Comparison of ENCODE assay signal across 1 cellular context in the genomic region with DNA sequence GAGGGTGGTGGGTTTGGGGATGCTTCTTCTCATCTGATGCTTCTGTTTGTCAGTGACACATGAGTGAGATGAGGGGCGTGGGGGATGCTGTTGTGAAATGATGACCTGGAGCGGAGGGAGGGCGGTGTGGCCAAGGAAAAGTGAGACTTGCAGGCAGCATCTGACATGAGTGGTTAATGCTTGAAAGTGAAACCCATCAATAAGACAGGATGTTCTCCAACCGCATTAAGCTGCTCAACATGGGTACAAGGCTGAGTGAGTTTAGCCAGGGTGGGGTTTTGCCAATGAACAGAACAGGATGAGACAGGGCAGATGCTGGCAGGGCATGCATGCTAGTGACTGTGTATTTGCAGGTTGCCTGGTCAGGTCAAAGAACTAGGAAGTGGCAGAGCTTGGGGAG.
TF ChIP-seq lines count a peak whose summit lies in the region.

No MANE protein-coding gene starts in this region.

TF ChIP-seq in IMR-90, 13 proteins besides CTCF, POLR2A, EP300 and RAD21:
- TF ChIP-seq CEBPB (IDR thresholded peaks at IDR 0.05; ENCODE audit: low read depth, low read length) (no peak), SMC3 (IDR thresholded peaks at IDR 0.05; ENCODE audit: low read depth, low read length) (no peak), MAZ (IDR thresholded peaks at IDR 0.05; ENCODE audit: borderline replicate concordance, low read depth, low read length) (no peak), RCOR1 (IDR thresholded peaks at IDR 0.05; ENCODE audit: insufficient replicate concordance, low read length) (no peak)
